Comparison of ENCODE assay signal across 14 cellular contexts in genomic region chr20:1373614-1374013, GRCh38. TPM values are rescaled to one million over a fixed set of nuclear protein-coding genes. Genes with fewer than 3 reads are reported as not detected.
A peak's percentile ranks its signal among the peaks of the same experiment; 100 is the strongest.
DNase-seq lines count a peak whose midpoint lies in the region; ATAC-seq and TF ChIP-seq lines count a peak whose summit lies in the region.
"Had no signal": no experiment of that assay in that cellular context is flagged by ENCODE, and none has a peak within 500 bp of the region (broad histone marks: within the 10 kb centered on the region; RNA-seq: fewer than 3 reads in every experiment).

No MANE protein-coding gene starts in this region.

- peak overlapping the region; percentile 29 for H3K27ac Mint-ChIP-seq in T-helper 2 cell treated with Interferon-gamma antibody and Interleukin-4, amounts not matched to agents 5 μg/mL and 100 μg/mL, for 36 hours
- peak overlapping the region; percentile 1 for H3K27ac Mint-ChIP-seq in activated naive CD8-positive, alpha-beta T cell treated with anti-CD3 and anti-CD28 coated beads for 36 hours

- H3K9me3 ChIP-seq in PC-3 (ENCODE audit: low read length) = no peaks in the 10 kb centered on the region
- no peaks in the 10 kb centered on the region for H3K9me3 ChIP-seq in transverse colon
- H3K9me3 ChIP-seq: suprapubic skin had no signal

- no peak overlapping the region for H2AFZ ChIP-seq in PC-3 (ENCODE audit: low read length)

- CTCF ChIA-PET in PC-3 (lab: Charles Lee) = no interaction called here

- H3K27me3 Mint-ChIP-seq in T-helper 2 cell treated with Interferon-gamma antibody and Interleukin-4, amounts not matched to agents 5 μg/mL and 100 μg/mL, for 36 hours (ENCODE audit: low read depth) = no peaks in the 10 kb centered on the region
- H3K27me3 Mint-ChIP-seq in activated naive CD8-positive, alpha-beta T cell treated with anti-CD3 and anti-CD28 coated beads for 36 hours = no peaks in the 10 kb centered on the region

- no peak for TF ChIP-seq EP300 in transverse colon (IDR thresholded peaks at IDR 0.05; ENCODE audit: low read depth)

- H3K27me3 ChIP-seq in PC-3 (ENCODE audit: low read length) (no peaks in the 10 kb centered on the region), transverse colon (no peaks in the 10 kb centered on the region)
- H3K27me3 ChIP-seq: suprapubic skin had no signal

- peaks cover 49% of the 10 kb centered on the region for H4K20me1 ChIP-seq in PC-3 (ENCODE audit: low read length)

- H3K36me3 Mint-ChIP-seq in T-helper 2 cell treated with Interferon-gamma antibody and Interleukin-4, amounts not matched to agents 5 μg/mL and 100 μg/mL, for 36 hours (ENCODE audit: low read depth) = peaks cover 58% of the 10 kb centered on the region
- H3K36me3 Mint-ChIP-seq in activated naive CD8-positive, alpha-beta T cell treated with anti-CD3 and anti-CD28 coated beads for 36 hours = peaks cover 52% of the 10 kb centered on the region

- no peak overlapping the region for H3K9ac ChIP-seq in PC-3 (ENCODE audit: low read length)

- no peak overlapping the region for H3K27ac ChIP-seq in PC-3 (ENCODE audit: low read length)
- H3K27ac ChIP-seq in transverse colon = no peak overlapping the region
- H3K27ac ChIP-seq: 22Rv1, suprapubic skin had no signal

- POLR2A ChIA-PET in PC-3 (lab: Charles Lee; ENCODE audit: unreplicated experiment) = no interaction called here

- intact Hi-C loops in PC-3 (cut with micrococcal nuclease) (no loop called here), transverse colon (cut with DNase I; ENCODE audit: low total_unique reads) (no loop called here)

- peaks cover 87% of the 10 kb centered on the region for H3K79me2 ChIP-seq in PC-3 (ENCODE audit: low read length)

- no peaks in the 10 kb centered on the region for H3K9me3 Mint-ChIP-seq in T-helper 2 cell treated with Interferon-gamma antibody and Interleukin-4, amounts not matched to agents 5 μg/mL and 100 μg/mL, for 36 hours
- H3K9me3 Mint-ChIP-seq in activated naive CD8-positive, alpha-beta T cell treated with anti-CD3 and anti-CD28 coated beads for 36 hours = no peaks in the 10 kb centered on the region

- no peak for ATAC-seq in PC-3
- ATAC-seq: left colon had no signal

- TF ChIP-seq CTCF in PC-3 (conservative IDR thresholded peaks at IDR 0.05; ENCODE audit: low read depth, low read length) (no peak), transverse colon (IDR thresholded peaks at IDR 0.05) (no peak)

- TF ChIP-seq POLR2A in transverse colon (IDR thresholded peaks at IDR 0.05) = no peak

- no peak overlapping the region for H3K4me3 Mint-ChIP-seq in T-helper 2 cell treated with Interferon-gamma antibody and Interleukin-4, amounts not matched to agents 5 μg/mL and 100 μg/mL, for 36 hours
- no peak overlapping the region for H3K4me3 Mint-ChIP-seq in activated naive CD8-positive, alpha-beta T cell treated with anti-CD3 and anti-CD28 coated beads for 36 hours

- in situ Hi-C loops in transverse colon (cut with MboI; ENCODE audit: low pct_ligation_motif_present in 1 of 4, low pct_unique_long_range_greater_than_20kb in 1 of 4, low sequenced_read_pairs in 3 of 4) = no loop called here

- 92% methylated on average over 4 of the region's 4 CpGs; no CpG with 5 or more reads in 1 of the 2 donors for WGBS in transverse colon (ENCODE audit: low coverage in 1 of 2), 2 donors

- no peak overlapping the region for H3K4me3 ChIP-seq in PC-3 (ENCODE audit: low read length)
- H3K4me3 ChIP-seq in transverse colon = no peak overlapping the region
- H3K4me3 ChIP-seq: coronary artery, suprapubic skin had no signal

- H3K4me1 Mint-ChIP-seq in T-helper 2 cell treated with Interferon-gamma antibody and Interleukin-4, amounts not matched to agents 5 μg/mL and 100 μg/mL, for 36 hours (ENCODE audit: low read depth) = peaks cover 56% of the 10 kb centered on the region
- H3K4me1 Mint-ChIP-seq in activated naive CD8-positive, alpha-beta T cell treated with anti-CD3 and anti-CD28 coated beads for 36 hours = peaks cover 63% of the 10 kb centered on the region

- H3F3A ChIP-seq in PC-3 (ENCODE audit: low read length, unreplicated experiment) = peaks cover 14% of the 10 kb centered on the region

- H3K4me1 ChIP-seq in PC-3 (ENCODE audit: insufficient read depth, low read length) (peaks cover 75% of the 10 kb centered on the region), transverse colon (peaks cover 0 to 76% (median 45%) of the 10 kb centered on the region in 4 donors)

- no peaks in the 10 kb centered on the region for H3K9me2 ChIP-seq in PC-3 (replicated peaks; ENCODE audit: low read length)

- DNase-seq in T-helper 2 cell treated with Interferon-gamma antibody and Interleukin-4, amounts not matched to agents 5 μg/mL and 100 μg/mL, for 36 hours (ENCODE audit: low spot score) = no peak
- DNase-seq in T-helper 2 cell = no peak
- DNase-seq in activated naive CD8-positive, alpha-beta T cell treated with anti-CD3 and anti-CD28 coated beads for 36 hours = no peak
- DNase-seq in hypothalamus (lab: John Stamatoyannopoulos, UW) = peak in 34 of 51 donors; percentile 11 to 84 (median 54)
- DNase-seq in putamen (ENCODE audit: low spot score) = peak; percentile 93
- DNase-seq in NOMO-1 (lab: John Stamatoyannopoulos, UW; ENCODE audit: unreplicated experiment in 2 of 2) = no peak
- no peak for DNase-seq in PC-3
- DNase-seq in transverse colon = no peak
- DNase-seq: activated gamma-delta T cell treated with Interleukin-2 at 50 U/mL for 16 hours, DMS 273 treated with DMSO at 0.1 percent for 48 hours, left colon had no signal

- H3K4me2 ChIP-seq in PC-3 (ENCODE audit: low read length) = no peak overlapping the region

- no TSS peak for BruUV-seq in PC-3 (replicated peaks; lab: Mats Ljungman, UMichigan)

- H3K36me3 ChIP-seq in PC-3 (ENCODE audit: low read depth, low read length) = peaks cover 68% of the 10 kb centered on the region
- peaks cover 0 to 12% (median 0%) of the 10 kb centered on the region in 4 donors for H3K36me3 ChIP-seq in transverse colon

RNA-seq across cellular contexts. Expression of gene FKBP1A, which starts 19.2 kb away (rescaled TPM):
- total RNA-seq in activated naive CD8-positive, alpha-beta T cell treated with anti-CD3 and anti-CD28 coated beads for 36 hours = 100 to 1,000 TPM; 315 to 324 TPM
- total RNA-seq in PC-3 (2014; rRNA removed) = 178 and 198 TPM in 2 replicates
- 100 to 1,000 TPM; 120 to 202 (median 144) TPM for total RNA-seq in transverse colon

RNA-seq across cellular contexts. Expression of gene SDCBP2, which starts 44.7 kb away (rescaled TPM):
- 1 to 10 TPM; 3.3 to 3.9 TPM for total RNA-seq in activated naive CD8-positive, alpha-beta T cell treated with anti-CD3 and anti-CD28 coated beads for 36 hours
- total RNA-seq in PC-3 (2014; rRNA removed) (14.4 and 25.5 TPM in 2 replicates), transverse colon (100 to 1,000 TPM; 132 to 427 (median 300) TPM)

Comparison
In these comparisons a context has a peak if more than half of its experiments do, and no peak if none do; other contexts are left out.
1. DNase-seq: peak in hypothalamus (34 of 51) and putamen (single experiment); none in T-helper 2 cell treated with Interferon-gamma antibody and Interleukin-4, amounts not matched to agents 5 μg/mL and 100 μg/mL, for 36 hours (single experiment), T-helper 2 cell (0 of 5), activated naive CD8-positive, alpha-beta T cell treated with anti-CD3 and anti-CD28 coated beads for 36 hours (single experiment), NOMO-1 (0 of 2), PC-3 (single experiment) and transverse colon (single experiment).